Comparison of ENCODE assay signal across 9 cellular contexts in the genomic region with DNA sequence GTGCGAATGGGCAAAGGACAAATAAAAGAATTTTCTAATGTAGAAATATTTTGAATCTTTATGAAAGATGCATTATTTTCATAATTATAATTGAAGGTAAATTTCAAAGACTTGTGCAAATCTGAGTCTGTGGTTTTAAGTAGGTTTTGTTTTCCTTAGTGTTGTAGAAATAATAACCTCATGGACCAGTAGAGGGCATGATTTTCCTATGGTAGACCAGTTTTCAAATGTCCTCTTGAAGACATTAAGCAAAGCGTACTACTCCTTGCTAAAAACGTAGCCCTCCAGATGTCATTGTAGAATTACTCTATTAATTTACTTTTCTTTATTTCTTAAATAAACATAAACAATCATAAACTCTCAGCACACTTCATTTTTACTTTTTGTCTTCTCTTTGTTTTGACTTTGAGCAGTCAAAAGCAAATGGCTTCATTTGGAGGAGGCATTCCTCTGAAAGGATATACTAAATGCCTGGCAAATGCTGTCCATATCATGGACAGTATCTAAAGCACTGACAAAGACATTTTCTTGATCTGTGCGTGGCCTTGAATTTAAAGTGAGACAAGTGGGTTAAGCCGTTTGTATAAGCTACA.
DNase-seq lines count a peak whose midpoint lies in the region; ATAC-seq and TF ChIP-seq lines count a peak whose summit lies in the region.
"Had no signal": no experiment of that assay in that cellular context is flagged by ENCODE, and none has a peak within 500 bp of the region (broad histone marks: within the 10 kb centered on the region; RNA-seq: fewer than 3 reads in every experiment).

No MANE protein-coding gene starts in this region.

- H3K4me3 ChIP-seq in brain microvascular endothelial cell (ENCODE audit: low read depth, low read length) = no peak overlapping the region
- no peak overlapping the region for H3K4me3 ChIP-seq in mesenchymal stem cell (ENCODE audit: insufficient read depth in 1 of 2, low read depth in 1 of 2, low read length in 2 of 2)
- H3K4me3 ChIP-seq: skin epidermis had no signal

- peak; percentile 76 for ATAC-seq in GM21786 (IDR thresholded peaks at IDR 0.05; ENCODE audit: unreplicated experiment)

- no peaks in the 10 kb centered on the region for H3K9me3 Mint-ChIP-seq in activated CD4-positive, alpha-beta memory T cell treated with anti-CD3 and anti-CD28 coated beads, Interleukin-2, amount 10 ng/mL, durations not matched to agents 7 days and 5 days

- H3K9me3 ChIP-seq in mesenchymal stem cell (ENCODE audit: control insufficient read depth, low read length) = no peaks in the 10 kb centered on the region

- TF ChIP-seq CTCF in brain microvascular endothelial cell (IDR thresholded peaks at IDR 0.05; ENCODE audit: low read depth, low read length, missing control alignments) = peak; percentile 49

- CTCF ChIA-PET in activated CD4-positive, alpha-beta memory T cell treated with anti-CD3 and anti-CD28 coated beads, Interleukin-2, amount 10 ng/mL, durations not matched to agents 7 days and 5 days (lab: Charles Lee) = interaction anchor here (0.7 to 1.1 kb wide), 3 partner anchors 9 to 917 kb away, joined by 3 to 5 read pairs (median 4); no protein-coding TSS in a partner anchor

- H3K27me3 Mint-ChIP-seq in activated CD4-positive, alpha-beta memory T cell treated with anti-CD3 and anti-CD28 coated beads, Interleukin-2, amount 10 ng/mL, durations not matched to agents 7 days and 5 days = peaks cover 20% of the 10 kb centered on the region

- H3K23ac ChIP-seq in mesenchymal stem cell (ENCODE audit: low read length in 2 of 2) = no peak overlapping the region

- in situ Hi-C loops in brain microvascular endothelial cell (cut with HindIII; ENCODE audit: low pct_ligation_motif_present, low sequenced_read_pairs) = no loop called here

- H3K36me3 ChIP-seq in brain microvascular endothelial cell (replicated peaks) = no peaks in the 10 kb centered on the region
- no peaks in the 10 kb centered on the region for H3K36me3 ChIP-seq in mesenchymal stem cell (ENCODE audit: control insufficient read depth in 1 of 2, insufficient read depth in 2 of 2, low read depth in 1 of 2, low read length in 2 of 2)

- no peak overlapping the region for H2BK120ac ChIP-seq in mesenchymal stem cell (ENCODE audit: low read depth, low read length)

- H2AK5ac ChIP-seq in mesenchymal stem cell (ENCODE audit: low read length, severe bottlenecking) = no peak overlapping the region

- no peak overlapping the region for H2AFZ ChIP-seq in mesenchymal stem cell (ENCODE audit: low read depth, low read length)

- no peaks in the 10 kb centered on the region for H3K36me3 Mint-ChIP-seq in activated CD4-positive, alpha-beta memory T cell treated with anti-CD3 and anti-CD28 coated beads, Interleukin-2, amount 10 ng/mL, durations not matched to agents 7 days and 5 days (ENCODE audit: low read depth)

- no peak overlapping the region for H3K18ac ChIP-seq in mesenchymal stem cell (ENCODE audit: low read depth in 1 of 2, low read length in 2 of 2)

- no peaks in the 10 kb centered on the region for H3K79me1 ChIP-seq in mesenchymal stem cell (replicated peaks; ENCODE audit: low read length, poor library complexity, severe bottlenecking)

- no peak overlapping the region for H4K8ac ChIP-seq in mesenchymal stem cell (ENCODE audit: low read length)

- WGBS in mesenchymal stem cell = 74% methylated on average over 4 of the region's 5 CpGs

- H3K4ac ChIP-seq in mesenchymal stem cell (ENCODE audit: low read depth in 1 of 2, low read length in 2 of 2) = no peak overlapping the region

- DNase-seq in DMS153 (lab: John Stamatoyannopoulos, UW) (peak; percentile 19), NCI-H460 (ENCODE audit: extremely low read depth, low read depth) (peak; percentile 38), brain microvascular endothelial cell (no peak), mesenchymal stem cell (peak; percentile 46), retina (no peak)
- no peak for DNase-seq in activated CD4-positive, alpha-beta memory T cell treated with anti-CD3 and anti-CD28 coated beads, Interleukin-2, amount 10 ng/mL, durations not matched to agents 7 days and 5 days
- DNase-seq in activated naive CD4-positive, alpha-beta T cell treated with Interleukin-2 at 50 U/mL for 16 hours = no peak

- H3K4me3 Mint-ChIP-seq in activated CD4-positive, alpha-beta memory T cell treated with anti-CD3 and anti-CD28 coated beads, Interleukin-2, amount 10 ng/mL, durations not matched to agents 7 days and 5 days = no peak overlapping the region

- H4K91ac ChIP-seq in mesenchymal stem cell (ENCODE audit: low read length) = no peak overlapping the region

- no peak overlapping the region for H2BK15ac ChIP-seq in mesenchymal stem cell (ENCODE audit: low read depth, poor library complexity, severe bottlenecking)

- no peak overlapping the region for H3K27ac ChIP-seq in brain microvascular endothelial cell
- no peak overlapping the region for H3K27ac ChIP-seq in mesenchymal stem cell (ENCODE audit: low read length, poor library complexity, severe bottlenecking)
- H3K27ac ChIP-seq: skin epidermis had no signal

- no peak overlapping the region for H3K4me2 ChIP-seq in mesenchymal stem cell (ENCODE audit: low read length, poor library complexity, severe bottlenecking)

- no peak overlapping the region for H2BK12ac ChIP-seq in mesenchymal stem cell (ENCODE audit: low read length in 2 of 2)

- H2BK5ac ChIP-seq in mesenchymal stem cell (ENCODE audit: low read depth, low read length, poor library complexity, severe bottlenecking) = no peak overlapping the region

- POLR2A ChIA-PET in activated CD4-positive, alpha-beta memory T cell treated with anti-CD3 and anti-CD28 coated beads, Interleukin-2, amount 10 ng/mL, durations not matched to agents 7 days and 5 days (lab: Charles Lee) = no interaction called here

- H3K14ac ChIP-seq in mesenchymal stem cell (ENCODE audit: low read length in 2 of 2) = no peak overlapping the region

- H3K4me1 Mint-ChIP-seq in activated CD4-positive, alpha-beta memory T cell treated with anti-CD3 and anti-CD28 coated beads, Interleukin-2, amount 10 ng/mL, durations not matched to agents 7 days and 5 days = peaks cover 18% of the 10 kb centered on the region

- no peaks in the 10 kb centered on the region for H3K4me1 ChIP-seq in mesenchymal stem cell (ENCODE audit: control insufficient read depth, insufficient read depth, low read depth, low read length)

- no peak overlapping the region for H3K27ac Mint-ChIP-seq in activated CD4-positive, alpha-beta memory T cell treated with anti-CD3 and anti-CD28 coated beads, Interleukin-2, amount 10 ng/mL, durations not matched to agents 7 days and 5 days

- H3K27me3 ChIP-seq in brain microvascular endothelial cell (replicated peaks) (no peaks in the 10 kb centered on the region), mesenchymal stem cell (ENCODE audit: control insufficient read depth in 1 of 2, insufficient read depth in 1 of 2, low read length in 2 of 2) (no peaks in the 10 kb centered on the region)

- H3K9ac ChIP-seq in mesenchymal stem cell (ENCODE audit: low read length) = no peak overlapping the region

Comparison
In these comparisons a context has a peak if more than half of its experiments do, and no peak if none do; other contexts are left out.
1. DNase-seq: peak in DMS153 (single experiment), NCI-H460 (single experiment) and mesenchymal stem cell (single experiment); none in brain microvascular endothelial cell (single experiment), activated CD4-positive, alpha-beta memory T cell treated with anti-CD3 and anti-CD28 coated beads, Interleukin-2, amount 10 ng/mL, durations not matched to agents 7 days and 5 days (single experiment), retina (single experiment) and activated naive CD4-positive, alpha-beta T cell treated with Interleukin-2 at 50 U/mL for 16 hours (single experiment).